ENCODE assay signal across 14 cellular contexts in genomic region chr9:104075801-104076753, GRCh38. TPM values are rescaled to one million over a fixed set of nuclear protein-coding genes. Genes with fewer than 3 reads are reported as not detected.
A peak's percentile ranks its signal among the peaks of the same experiment; 100 is the strongest.
DNase-seq lines count a peak whose midpoint lies in the region; ATAC-seq, FAIRE-seq and TF ChIP-seq lines count a peak whose summit lies in the region.
"Had no signal": no experiment of that assay in that cellular context is flagged by ENCODE, and none has a peak within 500 bp of the region (broad histone marks: within the 10 kb centered on the region; RNA-seq: fewer than 3 reads in every experiment).

No MANE protein-coding gene starts in this region.

- no peak for FAIRE-seq in kidney (lab: Jason Lieb, UNC)

- dilution Hi-C loops in IMR-90 (cut with HindIII; ENCODE audit: low sequenced_read_pairs, unreplicated experiment): no loop called here

- ATAC-seq in IMR-90 (ENCODE audit: low read depth): peak; percentile 25
- no peak for ATAC-seq in HG03520 (IDR thresholded peaks at IDR 0.05; ENCODE audit: unreplicated experiment)

- CTCF ChIA-PET in IMR-90 (lab: Yijun Ruan, JAX): interaction anchor here (0.8 kb wide), 1 partner anchor 14 kb away, joined by 9 read pairs; no protein-coding TSS in a partner anchor

- POLR2A ChIA-PET in IMR-90 (lab: Charles Lee; ENCODE audit: unreplicated experiment): interaction anchor here (0.5 kb wide), 1 partner anchor 31 kb away, joined by 3 read pairs; no protein-coding TSS in a partner anchor

- peak overlapping the region; percentile 93 for H2BK20ac ChIP-seq in IMR-90 (ENCODE audit: low read depth, low read length)

- H3K18ac ChIP-seq in IMR-90 (ENCODE audit: low read depth, low read length): peak overlapping the region; percentile 86

- H2BK15ac ChIP-seq in IMR-90 (ENCODE audit: low read depth, low read length): peak overlapping the region; percentile 94; the same call in 2 of the 3 replicates

- H3K56ac ChIP-seq in IMR-90 (ENCODE audit: extremely low read depth, insufficient read depth, low read length): peak overlapping the region; percentile 44; the same call in 1 of the 2 replicates

- H3K27ac ChIP-seq in IMR-90 (ENCODE audit: insufficient read depth, low read length) (peak overlapping the region; percentile 67; the same call in 1 of the 2 replicates), brain microvascular endothelial cell (peak overlapping the region; percentile 74), kidney (ENCODE audit: low read depth in 2 of 2, low read length in 2 of 2) (no peak overlapping the region)
- H3K27ac ChIP-seq: PC-9 had no signal

- H3K4ac ChIP-seq in IMR-90 (ENCODE audit: low read depth, low read length): peak overlapping the region; percentile 83

- H3K4me1 ChIP-seq in IMR-90 (ENCODE audit: control insufficient read depth, insufficient read depth, low read length) (peaks cover 10% of the 10 kb centered on the region), kidney (ENCODE audit: control insufficient read depth in 1 of 2, insufficient read depth in 1 of 2, low read depth in 1 of 2, low read length in 2 of 2) (no peaks in the 10 kb centered on the region)

- H3K23ac ChIP-seq in IMR-90 (ENCODE audit: low read depth, low read length): 0 out of 2 replicates have a peak overlapping the region, but pooled peaks have one; percentile 29

- peak overlapping the region; percentile 87 for H3K14ac ChIP-seq in IMR-90 (replicated peaks; ENCODE audit: low read depth, low read length)

- H2AK5ac ChIP-seq in IMR-90 (ENCODE audit: low read depth, low read length): peak overlapping the region; percentile 18

- TF ChIP-seq POLR2A in IMR-90 (IDR thresholded peaks at IDR 0.05; ENCODE audit: low read depth, low read length): no peak

- no peaks in the 10 kb centered on the region for H4K20me1 ChIP-seq in IMR-90 (ENCODE audit: insufficient read depth, low read length)

- DNase-seq in ACHN: peak; percentile 17
- DNase-seq in IMR-90: peak; percentile 66
- peak; percentile 77 for DNase-seq in brain microvascular endothelial cell
- peak; percentile 69 for DNase-seq in kidney tubule cell (ENCODE audit: low spot score)
- no peak for DNase-seq in NCI-H82 (lab: John Stamatoyannopoulos, UW)
- no peak for DNase-seq in kidney
- no peak for DNase-seq in midbrain (lab: John Stamatoyannopoulos, UW)
- DNase-seq: activated T-cell treated with anti-CD3 and anti-CD28 coated beads, Interleukin-2, amount 50 U/mL, for 48 hours; CD4-positive, alpha-beta T cell; head of caudate nucleus; NCI-H2081 treated with DMSO at 0.1 percent for 48 hours; tibial artery had no signal

- H2AFZ ChIP-seq in IMR-90 (replicated peaks; ENCODE audit: low read length, poor library complexity): peak overlapping the region; percentile 57
- H2AFZ ChIP-seq: PC-9 had no signal

- no CpG with 5 or more reads among the region's 2 CpGs for WGBS in IMR-90 (ENCODE audit: extremely low coverage in 2 of 2, insufficient read length in 1 of 2), 2 experiments

- TF ChIP-seq CTCF in IMR-90 (conservative IDR thresholded peaks at IDR 0.05; ENCODE audit: low read depth, low read length) (no peak), brain microvascular endothelial cell (IDR thresholded peaks at IDR 0.05; ENCODE audit: low read depth, low read length, missing control alignments) (peak; percentile 2), kidney (IDR thresholded peaks at IDR 0.05; ENCODE audit: borderline replicate concordance, extremely low read depth, insufficient read depth) (no peak)

- H3K79me1 ChIP-seq in IMR-90 (ENCODE audit: low read depth in 1 of 2, low read length in 2 of 2): no peaks in the 10 kb centered on the region

- H4K8ac ChIP-seq in IMR-90 (ENCODE audit: low read depth in 2 of 2, low read length in 2 of 2): peak overlapping the region; percentile 49 to 66; a peak in 3 of 4 replicates

- no peaks in the 10 kb centered on the region for H3K36me3 ChIP-seq in IMR-90 (ENCODE audit: control insufficient read depth, insufficient read depth, low read length)
- H3K36me3 ChIP-seq in brain microvascular endothelial cell (replicated peaks): no peaks in the 10 kb centered on the region
- H3K36me3 ChIP-seq in kidney (ENCODE audit: control insufficient read depth in 1 of 2, insufficient read depth in 2 of 2, low read length in 2 of 2): no peaks in the 10 kb centered on the region
- H3K36me3 ChIP-seq: tibial artery had no signal

- 0 out of 2 replicates have a peak, but pooled peaks cover 3% of the 10 kb centered on the region for H3K9me1 ChIP-seq in IMR-90 (ENCODE audit: insufficient read depth, low read length)

- no peak overlapping the region for H3K4me3 ChIP-seq in IMR-90 (ENCODE audit: insufficient read depth, low read depth, low read length)
- no peak overlapping the region for H3K4me3 ChIP-seq in brain microvascular endothelial cell (ENCODE audit: low read depth, low read length)
- H3K4me3 ChIP-seq in kidney (ENCODE audit: low read length in 2 of 2): no peak overlapping the region
- H3K4me3 ChIP-seq: PC-9, tibial artery had no signal

- H2BK5ac ChIP-seq in IMR-90 (ENCODE audit: low read depth, low read length, poor library complexity, severe bottlenecking): peak overlapping the region; percentile 83

- H3K9me3 ChIP-seq in IMR-90 (ENCODE audit: control insufficient read depth, insufficient read depth, low read length) (peaks cover 4% of the 10 kb centered on the region), kidney (ENCODE audit: control insufficient read depth in 1 of 2, low read length in 2 of 2) (peaks cover 2 to 3% of the 10 kb centered on the region in 2 donors)
- H3K9me3 ChIP-seq: tibial artery had no signal

- no peak overlapping the region for H2AK9ac ChIP-seq in IMR-90 (replicated peaks; ENCODE audit: low read depth, low read length, poor library complexity)

- H3K27me3 ChIP-seq in IMR-90 (ENCODE audit: control insufficient read depth, insufficient read depth, low read length): no peaks in the 10 kb centered on the region
- no peaks in the 10 kb centered on the region for H3K27me3 ChIP-seq in brain microvascular endothelial cell (replicated peaks)
- H3K27me3 ChIP-seq: tibial artery had no signal

- BruUV-seq in IMR-90 (replicated peaks; lab: Mats Ljungman, UMichigan): no TSS peak

- peak overlapping the region; percentile 50; the same call in 1 of the 2 replicates for H3K4me2 ChIP-seq in IMR-90 (ENCODE audit: low read depth, low read length)
- H3K4me2 ChIP-seq: PC-9 had no signal

- H3K9ac ChIP-seq in IMR-90 (ENCODE audit: low read depth, low read length) (no peak overlapping the region), kidney (ENCODE audit: low read length in 2 of 2) (no peak overlapping the region)

- in situ Hi-C loops in ACHN (cut with HindIII; ENCODE audit: low pct_ligation_motif_present, low pct_unique_long_range_greater_than_20kb, low sequenced_read_pairs): no loop called here
- in situ Hi-C loops in IMR-90 (cut with MboI; ENCODE audit: low sequenced_read_pairs): no loop called here
- in situ Hi-C loops in brain microvascular endothelial cell (cut with HindIII; ENCODE audit: low pct_ligation_motif_present, low sequenced_read_pairs): no loop called here

- H4K5ac ChIP-seq in IMR-90 (ENCODE audit: low read depth, low read length): peak overlapping the region; percentile 4

- H2BK120ac ChIP-seq in IMR-90 (ENCODE audit: low read depth, low read length): peak overlapping the region; percentile 87

- intact Hi-C loops in IMR-90 (cut with micrococcal nuclease): loop anchor here (1.0 kb wide), 1 partner anchor 18 kb away; the partner anchor contains the start of gene SMC2
- intact Hi-C loops in kidney (cut with DNase I): no loop called here

- H4K91ac ChIP-seq in IMR-90 (ENCODE audit: insufficient read depth, low read depth, low read length): peak overlapping the region; percentile 81

- no peak for TF ChIP-seq RAD21 in IMR-90 (IDR thresholded peaks at IDR 0.05; ENCODE audit: low read length)

TF ChIP-seq in IMR-90, 13 proteins besides CTCF, POLR2A, EP300 and RAD21:
- TF ChIP-seq, protein P1, sequence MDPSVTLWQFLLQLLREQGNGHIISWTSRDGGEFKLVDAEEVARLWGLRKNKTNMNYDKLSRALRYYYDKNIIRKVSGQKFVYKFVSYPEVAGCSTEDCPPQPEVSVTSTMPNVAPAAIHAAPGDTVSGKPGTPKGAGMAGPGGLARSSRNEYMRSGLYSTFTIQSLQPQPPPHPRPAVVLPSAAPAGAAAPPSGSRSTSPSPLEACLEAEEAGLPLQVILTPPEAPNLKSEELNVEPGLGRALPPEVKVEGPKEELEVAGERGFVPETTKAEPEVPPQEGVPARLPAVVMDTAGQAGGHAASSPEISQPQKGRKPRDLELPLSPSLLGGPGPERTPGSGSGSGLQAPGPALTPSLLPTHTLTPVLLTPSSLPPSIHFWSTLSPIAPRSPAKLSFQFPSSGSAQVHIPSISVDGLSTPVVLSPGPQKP (IDR thresholded peaks at IDR 0.05; ENCODE audit: borderline replicate concordance, low read depth, low read length): no peak
- TF ChIP-seq CEBPB (IDR thresholded peaks at IDR 0.05; ENCODE audit: low read depth, low read length): peak; percentile 80
TF ChIP-seq in IMR-90: peak in this region for 1.

RNA-seq across cellular contexts. Expression of gene SMC2, which starts 18.0 kb away (rescaled TPM):
- total RNA-seq in IMR-90 (2012; rRNA removed): 12.4 and 21.4 TPM in 2 replicates
- 4.1 and 4.9 TPM in 2 replicates for polyA plus RNA-seq in IMR-90 (2012; rRNA removed)
- 0.42 and 0.67 TPM in 2 replicates for polyA plus RNA-seq in IMR-90 (2012; cell fraction: cytosol; rRNA removed)
- 0.27 and 2.8 TPM in 2 replicates for polyA plus RNA-seq in IMR-90 (2012; cell fraction: nucleus; rRNA removed; ENCODE audit: low replicate concordance)
- total RNA-seq in kidney: 7.8 TPM
- polyA plus RNA-seq in kidney (ENCODE audit: insufficient read depth, low read depth, low replicate concordance): 2.5 TPM

Comparison
In these comparisons a context has a peak if more than half of its experiments do, and no peak if none do; other contexts are left out.
1. DNase-seq: peak in ACHN (single experiment), IMR-90 (single experiment), brain microvascular endothelial cell (single experiment) and kidney tubule cell (single experiment); none in NCI-H82 (single experiment), kidney (single experiment) and midbrain (single experiment).
2. H3K27ac ChIP-seq: peak in IMR-90 (single experiment) and brain microvascular endothelial cell (single experiment); none in kidney (0 of 2).